8 cellular contexts compared by ENCODE assay signal in the genomic region with DNA sequence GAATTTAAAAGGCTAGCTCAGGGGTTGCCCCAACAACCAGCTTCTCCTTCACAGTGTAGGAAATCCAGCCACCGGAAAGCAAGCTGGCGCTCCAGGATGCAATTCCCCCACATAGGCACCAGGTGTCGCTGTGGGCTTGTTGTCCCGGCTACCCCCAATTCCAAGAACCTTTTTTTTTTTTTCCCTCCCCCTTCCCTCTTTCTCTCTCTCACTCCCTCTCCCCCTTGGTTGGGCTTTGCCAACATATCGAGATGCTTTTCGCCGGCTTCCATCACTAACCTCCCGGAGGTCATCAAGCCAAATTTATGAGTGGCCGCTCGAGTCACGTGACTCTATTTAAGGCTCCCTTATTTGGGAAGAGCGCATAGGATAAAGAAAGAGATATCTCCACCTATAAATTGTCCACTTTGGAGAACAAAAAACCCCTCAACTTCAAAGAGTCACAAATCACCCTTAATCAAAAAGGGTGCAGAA. TPM values are rescaled to one million over a fixed set of nuclear protein-coding genes. Genes with fewer than 3 reads are reported as not detected.
A peak's percentile ranks its signal among the peaks of the same experiment; 100 is the strongest.
DNase-seq lines count a peak whose midpoint lies in the region; ATAC-seq, FAIRE-seq and TF ChIP-seq lines count a peak whose summit lies in the region.

A gene (plus strand): TSS at position 424 of the 474 bp plus-strand sequence. CDS start 73 bp downstream, outside the sequence.

- FAIRE-seq in A549 (lab: Jason Lieb, UNC) = peak; percentile 82
- peak; percentile 96 for FAIRE-seq in GM12892 (lab: Jason Lieb, UNC)

- POLR2A ChIA-PET in A549 (lab: Yijun Ruan, JAX) = interaction anchor here (0.7 to 2.1 kb wide), 16 partner anchors 8 to 184 kb away, joined by 3 to 26 read pairs (median 5); a partner anchor contains a TSS

- H3K36me3 ChIP-seq in duodenal mucosa (ENCODE audit: control insufficient read depth in 1 of 2, insufficient read depth in 2 of 2, low read length in 2 of 2) (no peaks in the 10 kb centered on the region), mesendoderm (ENCODE audit: control insufficient read depth, insufficient read depth, low read length) (no peaks in the 10 kb centered on the region)

- no peak for TF ChIP-seq EP300 in A549 (IDR thresholded peaks at IDR 0.05)

- no peak within 1 kb of the TSS for H2BK120ac ChIP-seq in mesendoderm (ENCODE audit: low read depth, low read length)

- H2BK15ac ChIP-seq in mesendoderm (replicated peaks; ENCODE audit: low read depth) = no peak within 1 kb of the TSS

- no peak within 1 kb of the TSS for H4K5ac ChIP-seq in mesendoderm (ENCODE audit: low read length)

- H3K4ac ChIP-seq in mesendoderm (ENCODE audit: low read depth, low read length) = no peak within 1 kb of the TSS

- H3K9ac ChIP-seq in duodenal mucosa (ENCODE audit: low read depth in 1 of 2, low read length in 2 of 2) = peak within 1 kb of the TSS in 1 of 2 donors; percentile 38
- H3K9ac ChIP-seq in mesendoderm (ENCODE audit: low read length) = no peak within 1 kb of the TSS

- no peak within 1 kb of the TSS for H3K18ac ChIP-seq in mesendoderm (ENCODE audit: low read length)

- H2AK5ac ChIP-seq in mesendoderm (ENCODE audit: low read length) = no peak within 1 kb of the TSS

- H3K4me2 ChIP-seq in A549 (peak within 1 kb of the TSS; percentile 89), mesendoderm (ENCODE audit: low read length) (no peak within 1 kb of the TSS)

- no peak within 1 kb of the TSS for H4K8ac ChIP-seq in mesendoderm (ENCODE audit: low read depth, low read length)

- TF ChIP-seq POLR2A in A549 (IDR thresholded peaks at IDR 0.05; ENCODE audit: low read length) (no peak), GM12892 (IDR thresholded peaks at IDR 0.05; ENCODE audit: low read depth, low read length) (no peak)

- peak; percentile 92 to 94 for TF ChIP-seq RAD21 in A549 (conservative IDR thresholded peaks at IDR 0.05 in 1 of 2, IDR thresholded peaks at IDR 0.05 in 1 of 2)

- no peaks in the 10 kb centered on the region for H3K79me2 ChIP-seq in mesendoderm (ENCODE audit: control insufficient read depth, insufficient read depth, low read length)

- H3K27ac ChIP-seq in A549 (peak within 1 kb of the TSS; percentile 76 to 93), duodenal mucosa (ENCODE audit: low read depth, low read length) (no peak within 1 kb of the TSS), mesendoderm (ENCODE audit: low read depth, low read length) (no peak within 1 kb of the TSS)

- H2BK5ac ChIP-seq in mesendoderm (ENCODE audit: low read length) = no peak within 1 kb of the TSS

- WGBS in A549 (ENCODE audit: missing lambda C conversion rate) = 2% methylated on average over 12 of the region's 12 CpGs
- no CpG with 5 or more reads among the region's 12 CpGs for WGBS in mesendoderm (ENCODE audit: extremely low coverage, insufficient coverage, low lambda C conversion rate)

- DNase-seq in A549 (ENCODE audit: low read depth in 1 of 2, low spot score in 1 of 2) (peak; percentile 87 to 92), GM12892 (ENCODE audit: insufficient read length) (peak; percentile 68), NCI-H2227 treated with DMSO at 0.1 percent for 48 hours (lab: John Stamatoyannopoulos, UW) (peak; percentile 69), mesendoderm (peak; percentile 89)
- DNase-seq in activated CD4-positive, alpha-beta T cell treated with anti-CD3 and anti-CD28 coated beads for 24 hours (ENCODE audit: low read depth in 2 of 2) = peak; percentile 41 to 45
- DNase-seq in stimulated activated CD8-positive, alpha-beta memory T cell treated with anti-CD3 and anti-CD28 coated beads, Interleukin-4, amount 100 ng/mL, for 4 hours (ENCODE audit: low read depth in 2 of 2, low spot score in 1 of 2) = peak; percentile 24 to 27

- H3K79me1 ChIP-seq in mesendoderm (ENCODE audit: low read length) = no peaks in the 10 kb centered on the region

- H3K23ac ChIP-seq in mesendoderm (ENCODE audit: low read length) = no peak within 1 kb of the TSS

- peaks cover 69 to 90% of the 10 kb centered on the region in 2 donors for H3K27me3 ChIP-seq in duodenal mucosa (ENCODE audit: control insufficient read depth in 1 of 2, insufficient read depth in 2 of 2, low read length in 2 of 2)
- H3K27me3 ChIP-seq in mesendoderm (ENCODE audit: insufficient read depth, low read length, poor library complexity) = peaks cover 86% of the 10 kb centered on the region

- ATAC-seq in A549 (peak; percentile 40 to 59), GM18909 (IDR thresholded peaks at IDR 0.05; ENCODE audit: poor library complexity, unreplicated experiment) (no peak)

- peak within 1 kb of the TSS; percentile 56 for H3K4me3 ChIP-seq in A549
- peak within 1 kb of the TSS; percentile 42 to 60 for H3K4me3 ChIP-seq in duodenal mucosa (ENCODE audit: low read depth in 1 of 2, low read length in 2 of 2)
- no peak within 1 kb of the TSS for H3K4me3 ChIP-seq in mesendoderm (ENCODE audit: low read length)

- H3K56ac ChIP-seq in mesendoderm (ENCODE audit: low read length) = no peak within 1 kb of the TSS

- CTCF ChIA-PET in A549 (lab: Yijun Ruan, JAX) = interaction anchor here (0.5 to 27.9 kb wide), 54 partner anchors 9 to 1924 kb away, joined by 3 to 476 read pairs (median 4); a partner anchor contains a TSS

- TF ChIP-seq CTCF in A549 (IDR thresholded peaks at IDR 0.05) = peak; percentile 98

- H3K9me3 ChIP-seq in A549 (no peaks in the 10 kb centered on the region), duodenal mucosa (ENCODE audit: control insufficient read depth in 1 of 2, low read length in 2 of 2) (no peaks in the 10 kb centered on the region)

- H3K4me1 ChIP-seq in A549 (peaks cover 18% of the 10 kb centered on the region), duodenal mucosa (ENCODE audit: control insufficient read depth in 1 of 2, insufficient read depth in 2 of 2, low read length in 2 of 2) (peaks cover 7 to 16% of the 10 kb centered on the region in 2 donors), mesendoderm (ENCODE audit: control insufficient read depth, low read depth, low read length) (no peaks in the 10 kb centered on the region)

TF ChIP-seq in A549, 52 proteins besides CTCF, POLR2A, EP300 and RAD21:
- TF ChIP-seq KDM5A (IDR thresholded peaks at IDR 0.05) = no peak
- TF ChIP-seq, protein P1, sequence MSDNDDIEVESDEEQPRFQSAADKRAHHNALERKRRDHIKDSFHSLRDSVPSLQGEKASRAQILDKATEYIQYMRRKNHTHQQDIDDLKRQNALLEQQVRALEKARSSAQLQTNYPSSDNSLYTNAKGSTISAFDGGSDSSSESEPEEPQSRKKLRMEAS (IDR thresholded peaks at IDR 0.05) = 0 out of 2 replicates have a peak, but pooled peaks have one; percentile 15
- TF ChIP-seq SMC3 (IDR thresholded peaks at IDR 0.05) = peak; percentile 95
- TF ChIP-seq, protein P2, sequence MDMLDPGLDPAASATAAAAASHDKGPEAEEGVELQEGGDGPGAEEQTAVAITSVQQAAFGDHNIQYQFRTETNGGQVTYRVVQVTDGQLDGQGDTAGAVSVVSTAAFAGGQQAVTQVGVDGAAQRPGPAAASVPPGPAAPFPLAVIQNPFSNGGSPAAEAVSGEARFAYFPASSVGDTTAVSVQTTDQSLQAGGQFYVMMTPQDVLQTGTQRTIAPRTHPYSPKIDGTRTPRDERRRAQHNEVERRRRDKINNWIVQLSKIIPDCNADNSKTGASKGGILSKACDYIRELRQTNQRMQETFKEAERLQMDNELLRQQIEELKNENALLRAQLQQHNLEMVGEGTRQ (IDR thresholded peaks at IDR 0.05) = peak; percentile 93

RNA-seq across cellular contexts. Expression of the gene that starts here (rescaled TPM):
- polyA plus RNA-seq in A549 (2011; rRNA removed) = 0.41 and 0.49 TPM in 2 replicates
- 0.83 and 1.1 TPM in 2 replicates for polyA plus RNA-seq in A549 (2012; cell fraction: cytosol; rRNA removed)
- 1.2 and 1.8 TPM in 2 replicates for polyA plus RNA-seq in A549 (2012; cell fraction: nucleus; rRNA removed)
- 0.64 to 1.1 TPM (median 0.98 TPM) in 3 replicates for polyA plus RNA-seq in A549 (2017; fragmentation: RNase III; extraction: RNeasy Plus Mini Kit Qiagen cat#74134 plus additional on column Dnase treatment)
- 0.29 TPM in 1 of 2 replicates, not detected in the other for polyA minus RNA-seq in A549 (2011; rRNA and poly(A)+ RNA removed)
- not detected for polyA plus RNA-seq in GM12892 (2012; ENCODE audit: missing spikeins)
- not detected for polyA plus RNA-seq in mesendoderm (2013, experiment 1 of 2)
- polyA plus RNA-seq in mesendoderm (2013, experiment 2 of 2) = not detected

Comparison
In these comparisons a context has a peak if more than half of its experiments do, and no peak if none do; other contexts are left out.
1. DNase-seq: peak in every context shown above with its lines; median percentile 90 in A549; 89 in mesendoderm; 69 in NCI-H2227 treated with DMSO at 0.1 percent for 48 hours; 68 in GM12892; 43 in activated CD4-positive, alpha-beta T cell treated with anti-CD3 and anti-CD28 coated beads for 24 hours; 26 in stimulated activated CD8-positive, alpha-beta memory T cell treated with anti-CD3 and anti-CD28 coated beads, Interleukin-4, amount 100 ng/mL, for 4 hours.
2. H3K27ac ChIP-seq: peak in A549 (2 of 2); none in duodenal mucosa (single experiment) and mesendoderm (single experiment).